2 cellular contexts compared by ENCODE assay signal in genomic region chr18:46711444-46711863, GRCh38.
TF ChIP-seq lines count a peak whose summit lies in the region.

No MANE protein-coding gene starts in this region.

TF ChIP-seq in GM12878, 131 proteins besides CTCF, POLR2A, EP300 and RAD21:
- no peak for TF ChIP-seq FOS (IDR thresholded peaks at IDR 0.05; ENCODE audit: borderline replicate concordance, extremely low read depth, insufficient read length)
- TF ChIP-seq SPI1 (IDR thresholded peaks at IDR 0.05; ENCODE audit: borderline replicate concordance, insufficient read depth, low read depth, low read length) = peak; percentile 67; the same call in 1 of the 2 replicates
- TF ChIP-seq MEF2A (IDR thresholded peaks at IDR 0.05; ENCODE audit: insufficient read depth, low read depth, low read length) = peak; percentile 53; the same call in 1 of the 2 replicates
- TF ChIP-seq HDAC6 (IDR thresholded peaks at IDR 0.05; ENCODE audit: unreplicated experiment) = no peak
- TF ChIP-seq PML (IDR thresholded peaks at IDR 0.05; ENCODE audit: low read length) = no peak
- TF ChIP-seq SMARCA5 (IDR thresholded peaks at IDR 0.05) = 0 out of 2 replicates have a peak, but pooled peaks have one; percentile 3
- TF ChIP-seq BCLAF1 (IDR thresholded peaks at IDR 0.05) = no peak
- TF ChIP-seq TCF12 (IDR thresholded peaks at IDR 0.05; ENCODE audit: low read depth, low read length) = peak; percentile 78; the same call in 1 of the 2 replicates
- TF ChIP-seq NFXL1 (IDR thresholded peaks at IDR 0.05; ENCODE audit: borderline replicate concordance) = no peak
- no peak for TF ChIP-seq PKNOX1 (IDR thresholded peaks at IDR 0.05)
- TF ChIP-seq SREBF1 (IDR thresholded peaks at IDR 0.05; ENCODE audit: low read length) = no peak
- TF ChIP-seq YY1 (IDR thresholded peaks at IDR 0.05; ENCODE audit: low read depth, low read length) = peak; percentile 53
- no peak for TF ChIP-seq SKIL (IDR thresholded peaks at IDR 0.05; ENCODE audit: low read depth, poor library complexity, severe bottlenecking)
- peak; percentile 19; the same call in 1 of the 2 replicates for TF ChIP-seq JUNB (IDR thresholded peaks at IDR 0.05)

TF ChIP-seq in HEK293T, 16 proteins besides CTCF, POLR2A, EP300 and RAD21:
- TF ChIP-seq CTBP1 (IDR thresholded peaks at IDR 0.05; ENCODE audit: borderline replicate concordance) = no peak
- no peak for TF ChIP-seq TARDBP (IDR thresholded peaks at IDR 0.05)
- no peak for TF ChIP-seq PKNOX1 (IDR thresholded peaks at IDR 0.05)
- no peak for TF ChIP-seq SP1 (IDR thresholded peaks at IDR 0.05)
- no peak for TF ChIP-seq ARNT (IDR thresholded peaks at IDR 0.05)
- TF ChIP-seq NFRKB (IDR thresholded peaks at IDR 0.05) = no peak
- TF ChIP-seq HDGF (IDR thresholded peaks at IDR 0.05; ENCODE audit: borderline replicate concordance) = no peak
- no peak for TF ChIP-seq LEF1 (IDR thresholded peaks at IDR 0.05; ENCODE audit: borderline replicate concordance)
- no peak for TF ChIP-seq ZNF384 (IDR thresholded peaks at IDR 0.05)
